ENCODE assay signal across 1 cellular context in genomic region chr6:135921176-135921575, GRCh38.
TF ChIP-seq lines count a peak whose summit lies in the region.

No MANE protein-coding gene starts in this region.

TF ChIP-seq in GM23338, 12 proteins besides CTCF, POLR2A, EP300 and RAD21 (continued from another document):
- TF ChIP-seq EZH2 (IDR thresholded peaks at IDR 0.05; ENCODE audit: low read depth, unreplicated experiment), result no peak
- TF ChIP-seq, protein P1, sequence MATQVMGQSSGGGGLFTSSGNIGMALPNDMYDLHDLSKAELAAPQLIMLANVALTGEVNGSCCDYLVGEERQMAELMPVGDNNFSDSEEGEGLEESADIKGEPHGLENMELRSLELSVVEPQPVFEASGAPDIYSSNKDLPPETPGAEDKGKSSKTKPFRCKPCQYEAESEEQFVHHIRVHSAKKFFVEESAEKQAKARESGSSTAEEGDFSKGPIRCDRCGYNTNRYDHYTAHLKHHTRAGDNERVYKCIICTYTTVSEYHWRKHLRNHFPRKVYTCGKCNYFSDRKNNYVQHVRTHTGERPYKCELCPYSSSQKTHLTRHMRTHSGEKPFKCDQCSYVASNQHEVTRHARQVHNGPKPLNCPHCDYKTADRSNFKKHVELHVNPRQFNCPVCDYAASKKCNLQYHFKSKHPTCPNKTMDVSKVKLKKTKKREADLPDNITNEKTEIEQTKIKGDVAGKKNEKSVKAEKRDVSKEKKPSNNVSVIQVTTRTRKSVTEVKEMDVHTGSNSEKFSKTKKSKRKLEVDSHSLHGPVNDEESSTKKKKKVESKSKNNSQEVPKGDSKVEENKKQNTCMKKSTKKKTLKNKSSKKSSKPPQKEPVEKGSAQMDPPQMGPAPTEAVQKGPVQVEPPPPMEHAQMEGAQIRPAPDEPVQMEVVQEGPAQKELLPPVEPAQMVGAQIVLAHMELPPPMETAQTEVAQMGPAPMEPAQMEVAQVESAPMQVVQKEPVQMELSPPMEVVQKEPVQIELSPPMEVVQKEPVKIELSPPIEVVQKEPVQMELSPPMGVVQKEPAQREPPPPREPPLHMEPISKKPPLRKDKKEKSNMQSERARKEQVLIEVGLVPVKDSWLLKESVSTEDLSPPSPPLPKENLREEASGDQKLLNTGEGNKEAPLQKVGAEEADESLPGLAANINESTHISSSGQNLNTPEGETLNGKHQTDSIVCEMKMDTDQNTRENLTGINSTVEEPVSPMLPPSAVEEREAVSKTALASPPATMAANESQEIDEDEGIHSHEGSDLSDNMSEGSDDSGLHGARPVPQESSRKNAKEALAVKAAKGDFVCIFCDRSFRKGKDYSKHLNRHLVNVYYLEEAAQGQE (IDR thresholded peaks at IDR 0.05; ENCODE audit: unreplicated experiment), result no peak
- TF ChIP-seq, protein P2, sequence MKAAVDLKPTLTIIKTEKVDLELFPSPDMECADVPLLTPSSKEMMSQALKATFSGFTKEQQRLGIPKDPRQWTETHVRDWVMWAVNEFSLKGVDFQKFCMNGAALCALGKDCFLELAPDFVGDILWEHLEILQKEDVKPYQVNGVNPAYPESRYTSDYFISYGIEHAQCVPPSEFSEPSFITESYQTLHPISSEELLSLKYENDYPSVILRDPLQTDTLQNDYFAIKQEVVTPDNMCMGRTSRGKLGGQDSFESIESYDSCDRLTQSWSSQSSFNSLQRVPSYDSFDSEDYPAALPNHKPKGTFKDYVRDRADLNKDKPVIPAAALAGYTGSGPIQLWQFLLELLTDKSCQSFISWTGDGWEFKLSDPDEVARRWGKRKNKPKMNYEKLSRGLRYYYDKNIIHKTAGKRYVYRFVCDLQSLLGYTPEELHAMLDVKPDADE (IDR thresholded peaks at IDR 0.05), result no peak
- no peak for TF ChIP-seq JUNB (IDR thresholded peaks at IDR 0.05; ENCODE audit: unreplicated experiment)
- TF ChIP-seq CREB1 (CRISPR knock-in tag; IDR thresholded peaks at IDR 0.05; ENCODE audit: low read depth), result no peak
- TF ChIP-seq ZNF331 (CRISPR knock-in tag; IDR thresholded peaks at IDR 0.05; ENCODE audit: low read depth), result no peak
- TF ChIP-seq EZH2phosphoT487 (IDR thresholded peaks at IDR 0.05; ENCODE audit: unreplicated experiment), result no peak
- no peak for TF ChIP-seq ZNF462 (CRISPR knock-in tag; IDR thresholded peaks at IDR 0.05)
- no peak for TF ChIP-seq NANOG (IDR thresholded peaks at IDR 0.05; ENCODE audit: borderline replicate concordance)
- TF ChIP-seq POLR2AphosphoS5 (IDR thresholded peaks at IDR 0.05; ENCODE audit: low read depth), result no peak
- TF ChIP-seq ZNF114 (CRISPR knock-in tag; IDR thresholded peaks at IDR 0.05), result no peak
TF ChIP-seq in GM23338: peak in this region for 0.
